ENCODE assay signal across 13 cellular contexts in the genomic region with DNA sequence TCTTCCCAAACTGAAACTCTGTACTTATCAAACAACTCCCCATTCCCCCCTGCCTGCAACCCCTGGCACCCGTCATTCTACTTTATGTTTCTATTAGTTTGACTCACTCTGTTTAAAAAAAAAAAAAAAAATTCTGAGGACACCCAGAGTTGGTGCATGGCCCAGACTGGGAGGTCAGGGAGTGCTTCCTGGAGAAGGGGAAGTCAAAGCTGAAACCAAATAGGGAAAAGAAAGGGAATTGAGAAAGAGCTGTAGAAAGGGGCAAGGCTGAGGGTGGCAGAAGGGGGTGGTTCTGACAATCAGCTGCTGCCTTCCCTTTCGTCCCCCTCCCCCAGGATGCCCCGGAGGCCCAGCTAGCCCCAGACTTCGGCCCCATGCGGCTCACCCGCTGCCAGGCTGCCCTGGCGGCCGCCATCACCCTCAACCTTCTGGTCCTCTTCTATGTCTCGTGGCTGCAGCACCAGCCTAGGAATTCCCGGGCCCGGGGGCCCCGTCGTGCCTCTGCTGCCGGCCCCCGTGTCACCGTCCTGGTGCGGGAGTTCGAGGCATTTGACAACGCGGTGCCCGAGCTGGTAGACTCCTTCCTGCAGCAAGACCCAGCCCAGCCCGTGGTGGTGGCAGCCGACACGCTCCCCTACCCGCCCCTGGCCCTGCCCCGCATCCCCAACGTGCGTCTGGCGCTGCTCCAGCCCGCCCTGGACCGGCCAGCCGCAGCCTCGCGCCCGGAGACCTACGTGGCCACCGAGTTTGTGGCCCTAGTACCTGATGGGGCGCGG. TPM values are rescaled to one million over a fixed set of nuclear protein-coding genes. Genes with fewer than 3 reads are reported as not detected.
A peak's percentile ranks its signal among the peaks of the same experiment; 100 is the strongest.
DNase-seq lines count a peak whose midpoint lies in the region; ATAC-seq and TF ChIP-seq lines count a peak whose summit lies in the region.
"Had no signal": no experiment of that assay in that cellular context is flagged by ENCODE, and none has a peak within 500 bp of the region (broad histone marks: within the 10 kb centered on the region; RNA-seq: fewer than 3 reads in every experiment).

No MANE protein-coding gene starts in this region.

- H3K4me1 Mint-ChIP-seq in natural killer cell treated with Interleukin-12 subunit alpha and Interleukin-12 subunit beta and Interleukin-15 and Interleukin-18, amount 100 ng/mL, for 72 hours (ENCODE audit: low read depth in 2 of 2) = peaks cover 0 to 10% of the 10 kb centered on the region in 2 donors
- peaks cover 0 to 12% of the 10 kb centered on the region in 2 donors for H3K4me1 Mint-ChIP-seq in natural killer cell

- intact Hi-C loops in natural killer cell (cut with micrococcal nuclease) = no loop called here
- intact Hi-C loops in lower lobe of right lung (cut with DNase I) = no loop called here
- intact Hi-C loops in aorta (cut with DNase I) = loop anchor here (10.0 kb wide), 1 partner anchor 240 kb away; no protein-coding TSS in a partner anchor

- H3K27ac Mint-ChIP-seq in natural killer cell treated with Interleukin-12 subunit alpha and Interleukin-12 subunit beta and Interleukin-15 and Interleukin-18, amount 100 ng/mL, for 72 hours = no peak overlapping the region
- no peak overlapping the region for H3K27ac Mint-ChIP-seq in natural killer cell
- H3K27ac Mint-ChIP-seq: IgD-negative memory B cell had no signal

- H3K27me3 Mint-ChIP-seq in natural killer cell treated with Interleukin-12 subunit alpha and Interleukin-12 subunit beta and Interleukin-15 and Interleukin-18, amount 100 ng/mL, for 72 hours = no peaks in the 10 kb centered on the region
- H3K27me3 Mint-ChIP-seq in natural killer cell (ENCODE audit: low read depth in 2 of 2) = no peaks in the 10 kb centered on the region
- H3K27me3 Mint-ChIP-seq: IgD-negative memory B cell had no signal

- H3K36me3 Mint-ChIP-seq in natural killer cell treated with Interleukin-12 subunit alpha and Interleukin-12 subunit beta and Interleukin-15 and Interleukin-18, amount 100 ng/mL, for 72 hours = no peaks in the 10 kb centered on the region
- no peaks in the 10 kb centered on the region for H3K36me3 Mint-ChIP-seq in natural killer cell

- DNase-seq in natural killer cell treated with Interleukin-12 subunit alpha and Interleukin-12 subunit beta and Interleukin-15 and Interleukin-18, amount 100 ng/mL, for 72 hours (ENCODE audit: low spot score) = no peak
- DNase-seq in natural killer cell = no peak
- peak; percentile 72 for DNase-seq in dermis blood vessel endothelial cell
- peak; percentile 56 for DNase-seq in lower lobe of right lung
- peak in 1 of 2 donors; percentile 78 for DNase-seq in aorta
- no peak for DNase-seq in NCI-H2081 treated with DMSO at 0.1 percent for 48 hours (lab: John Stamatoyannopoulos, UW)
- no peak for DNase-seq in NCI-H345 treated with DMSO at 0.1 percent for 48 hours (lab: John Stamatoyannopoulos, UW; ENCODE audit: unreplicated experiment)
- DNase-seq: activated CD4-positive, alpha-beta T cell treated with anti-CD3 and anti-CD28 coated beads for 4 hours; AML-193; NCI-H187 treated with DMSO at 0.1 percent for 48 hours; stimulated activated CD4-positive, alpha-beta T cell treated with anti-CD3 and anti-CD28 coated beads, Interleukin-12 subunit alpha, Interleukin-12 subunit beta, amount 100 ng/mL, for 4 hours had no signal

- H3K4me3 ChIP-seq in lower lobe of right lung (no peak overlapping the region), aorta (ENCODE audit: low read length in 2 of 2) (no peak overlapping the region)

- H3K27me3 ChIP-seq in lower lobe of right lung (ENCODE audit: low read depth) (no peaks in the 10 kb centered on the region), aorta (ENCODE audit: control insufficient read depth in 1 of 2, insufficient read depth in 2 of 2, low read length in 1 of 2) (no peaks in the 10 kb centered on the region)

- H3K36me3 ChIP-seq in lower lobe of right lung (peaks cover 14% of the 10 kb centered on the region), aorta (ENCODE audit: control insufficient read depth in 1 of 2, insufficient read depth in 2 of 2, low read length in 1 of 2) (no peaks in the 10 kb centered on the region)

- H3K9me3 ChIP-seq in lower lobe of right lung (no peaks in the 10 kb centered on the region), aorta (ENCODE audit: control insufficient read depth, low read length) (no peaks in the 10 kb centered on the region)

- H3K4me1 ChIP-seq in lower lobe of right lung (peaks cover 25% of the 10 kb centered on the region), aorta (ENCODE audit: control insufficient read depth in 1 of 2, insufficient read depth in 2 of 2, low read length in 2 of 2) (no peaks in the 10 kb centered on the region)

- H3K4me3 Mint-ChIP-seq in natural killer cell treated with Interleukin-12 subunit alpha and Interleukin-12 subunit beta and Interleukin-15 and Interleukin-18, amount 100 ng/mL, for 72 hours = peak overlapping the region; percentile 25
- H3K4me3 Mint-ChIP-seq in natural killer cell = no peak overlapping the region
- H3K4me3 Mint-ChIP-seq: IgD-negative memory B cell had no signal

- H3K27ac ChIP-seq in lower lobe of right lung (no peak overlapping the region), aorta (ENCODE audit: low read depth in 1 of 2, low read length in 2 of 2) (no peak overlapping the region)

- H3K9me3 Mint-ChIP-seq in natural killer cell treated with Interleukin-12 subunit alpha and Interleukin-12 subunit beta and Interleukin-15 and Interleukin-18, amount 100 ng/mL, for 72 hours = no peaks in the 10 kb centered on the region
- H3K9me3 Mint-ChIP-seq in natural killer cell = no peaks in the 10 kb centered on the region
- H3K9me3 Mint-ChIP-seq: IgD-negative memory B cell had no signal

- TF ChIP-seq CTCF in natural killer cell (IDR thresholded peaks at IDR 0.05) (no peak), lower lobe of right lung (IDR thresholded peaks at IDR 0.05) (no peak)

- 75 to 77% methylated on average over 35 to 39 of the region's 39 CpGs for WGBS in aorta, 2 donors

- no peak for ATAC-seq in natural killer cell treated with Interleukin-12 subunit alpha and Interleukin-12 subunit beta and Interleukin-15 and Interleukin-18, amount 100 ng/mL, for 72 hours
- ATAC-seq in natural killer cell = no peak
- ATAC-seq in lower lobe of right lung = peak; percentile 5 to 48
- peak; percentile 49 for ATAC-seq in aorta (ENCODE audit: low FRiP score)
- ATAC-seq in HG03045 (IDR thresholded peaks at IDR 0.05; ENCODE audit: unreplicated experiment) = no peak

RNA-seq across cellular contexts. Expression of gene STRN4, which starts 9.0 kb away (rescaled TPM):
- 100 to 1,000 TPM in 1 of 2 donors, 10 to 100 TPM in 1; 88.9 to 121 TPM for total RNA-seq in natural killer cell treated with Interleukin-12 subunit alpha and Interleukin-12 subunit beta and Interleukin-15 and Interleukin-18, amount 100 ng/mL, for 72 hours
- total RNA-seq in natural killer cell (100 to 1,000 TPM; 125 to 152 (median 125) TPM), dermis blood vessel endothelial cell (90.9 and 135 TPM in 2 replicates), lower lobe of right lung (69.1 TPM), aorta (10 to 100 TPM; 63.4 to 69.8 TPM)
- 10 to 100 TPM; 26.8 to 45.6 TPM for polyA plus RNA-seq in aorta

RNA-seq across cellular contexts. Expression of gene FKRP, which starts 9.4 kb away (rescaled TPM):
- 10 to 100 TPM; 16.4 to 25.4 TPM for total RNA-seq in natural killer cell treated with Interleukin-12 subunit alpha and Interleukin-12 subunit beta and Interleukin-15 and Interleukin-18, amount 100 ng/mL, for 72 hours
- total RNA-seq in natural killer cell (10 to 100 TPM; 19.1 to 23.3 (median 19.8) TPM), dermis blood vessel endothelial cell (16.7 and 21.5 TPM in 2 replicates), lower lobe of right lung (13.2 TPM), aorta (10 to 100 TPM; 19.1 to 20.6 TPM)
- polyA plus RNA-seq in aorta = 10 to 100 TPM in 1 of 2 donors, 1 to 10 TPM in 1; 3.9 to 13.0 TPM

RNA-seq across cellular contexts. Expression of gene SLC1A5, which starts 33.1 kb away (rescaled TPM):
- total RNA-seq in natural killer cell treated with Interleukin-12 subunit alpha and Interleukin-12 subunit beta and Interleukin-15 and Interleukin-18, amount 100 ng/mL, for 72 hours = 100 to 1,000 TPM; 215 to 269 TPM
- 10 to 100 TPM; 11.2 to 23.1 (median 18.9) TPM for total RNA-seq in natural killer cell
- 66.9 and 76.2 TPM in 2 replicates for total RNA-seq in dermis blood vessel endothelial cell
- total RNA-seq in lower lobe of right lung = 120 TPM
- 10 to 100 TPM; 42.8 to 56.3 TPM for total RNA-seq in aorta
- 10 to 100 TPM; 15.4 to 44.4 TPM for polyA plus RNA-seq in aorta

RNA-seq across cellular contexts. Expression of gene PRKD2, which starts 38.4 kb away (rescaled TPM):
- total RNA-seq in natural killer cell treated with Interleukin-12 subunit alpha and Interleukin-12 subunit beta and Interleukin-15 and Interleukin-18, amount 100 ng/mL, for 72 hours = 10 to 100 TPM; 82.3 to 100.0 TPM
- 100 to 1,000 TPM; 179 to 216 (median 203) TPM for total RNA-seq in natural killer cell
- 84.2 and 135 TPM in 2 replicates for total RNA-seq in dermis blood vessel endothelial cell
- 45.0 TPM for total RNA-seq in lower lobe of right lung
- 10 to 100 TPM; 42.2 to 62.6 TPM for total RNA-seq in aorta
- polyA plus RNA-seq in aorta = 10 to 100 TPM; 15.3 to 79.2 TPM

Comparison
In these comparisons a context has a peak if more than half of its experiments do, and no peak if none do; other contexts are left out.
1. ATAC-seq: peak in lower lobe of right lung (2 of 2) and aorta (single experiment); none in natural killer cell treated with Interleukin-12 subunit alpha and Interleukin-12 subunit beta and Interleukin-15 and Interleukin-18, amount 100 ng/mL, for 72 hours (0 of 2), natural killer cell (0 of 3) and HG03045 (single experiment).
2. DNase-seq: peak in dermis blood vessel endothelial cell (single experiment) and lower lobe of right lung (single experiment); none in natural killer cell treated with Interleukin-12 subunit alpha and Interleukin-12 subunit beta and Interleukin-15 and Interleukin-18, amount 100 ng/mL, for 72 hours (single experiment), natural killer cell (single experiment), NCI-H2081 treated with DMSO at 0.1 percent for 48 hours (single experiment) and NCI-H345 treated with DMSO at 0.1 percent for 48 hours (single experiment).
3. intact Hi-C loops: an anchor here in aorta (10.0 kb wide); none called in natural killer cell and lower lobe of right lung.